In the genomic region with DNA sequence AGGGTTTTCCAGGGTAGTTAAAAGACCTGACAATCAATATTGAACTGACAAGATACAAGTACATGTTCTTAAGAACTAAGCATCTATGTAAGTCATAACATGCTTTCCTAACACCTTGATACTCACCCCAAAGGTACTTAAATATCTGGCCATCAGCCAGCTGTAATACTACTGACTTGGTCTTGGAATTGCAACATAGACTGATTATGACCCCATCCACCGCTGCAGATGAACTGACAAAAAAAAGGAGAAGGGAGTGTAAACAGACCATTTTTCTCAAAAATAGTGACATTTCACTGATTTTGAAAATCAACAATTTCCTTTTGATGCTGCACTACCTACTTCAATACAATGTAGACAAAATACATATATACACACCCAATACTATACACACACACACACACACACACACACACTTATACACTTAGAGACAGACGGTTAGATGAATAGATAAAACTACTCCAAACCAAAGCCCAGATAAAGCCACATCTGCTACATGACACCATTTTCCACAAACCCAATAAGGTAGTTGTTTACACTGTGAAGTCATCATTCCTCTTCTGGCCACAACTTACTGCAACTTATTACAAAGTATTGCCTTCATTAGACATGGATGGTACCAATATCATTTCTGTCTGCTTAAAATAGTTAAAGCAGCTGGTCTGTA, we compare ENCODE assay signal across 38 cellular contexts. TPM values are rescaled to one million over a fixed set of nuclear protein-coding genes. Genes with fewer than 3 reads are reported as not detected.
DNase-seq lines count a peak whose midpoint lies in the region; ATAC-seq, FAIRE-seq and TF ChIP-seq lines count a peak whose summit lies in the region.
"Had no signal": no experiment of that assay in that cellular context is flagged by ENCODE, and none has a peak within 500 bp of the region (broad histone marks: within the 10 kb centered on the region; RNA-seq: fewer than 3 reads in every experiment).

No MANE protein-coding gene starts in this region.

- H3K79me1 ChIP-seq in H9 (ENCODE audit: insufficient read depth, low read depth, low read length, poor library complexity, severe bottlenecking), result no peaks in the 10 kb centered on the region

- 85 to 89% methylated on average over 2 of the region's 2 CpGs for WGBS in heart right ventricle, 2 donors
- WGBS in H9 (ENCODE audit: extremely low coverage, insufficient read length, low lambda C conversion rate), result no CpG with 5 or more reads among the region's 2 CpGs

- peak; percentile 74 for FAIRE-seq in H54 (lab: Jason Lieb, UNC)
- FAIRE-seq: D721Med, islet of Langerhans, pancreas, urothelium cell line had no signal

- ATAC-seq in GM21737 (IDR thresholded peaks at IDR 0.05; ENCODE audit: unreplicated experiment), result no peak
- no peak for ATAC-seq in heart right ventricle
- ATAC-seq in GM21390 (IDR thresholded peaks at IDR 0.05; ENCODE audit: unreplicated experiment), result no peak
- ATAC-seq: activated CD8-positive, alpha-beta T cell treated with anti-CD3 and anti-CD28 coated beads, Interleukin-2, amount 10 ng/mL, durations not matched to agents 7 days and 5 days; gastrocnemius medialis; natural killer cell treated with Interleukin-12 subunit alpha and Interleukin-12 subunit beta and Interleukin-15 and Interleukin-18, amount 100 ng/mL, for 72 hours; pancreas; stimulated activated naive B cell treated with anti-CD40 and anti-IgM and Interleukin-4, amounts not matched to agents 10 μg/mL and 1 μg/mL and 100 μg/mL, for 72 hours had no signal

- H3K36me3 ChIP-seq in fibroblast of lung (ENCODE audit: control insufficient read depth, insufficient read depth, low read length) (peaks cover 11% of the 10 kb centered on the region), heart right ventricle (peaks cover 0 to 100% (median 69%) of the 10 kb centered on the region in 9 donors)

- no peak for TF ChIP-seq POLR2A in H54 (IDR thresholded peaks at IDR 0.05; ENCODE audit: low read depth, low read length)

- H4K8ac ChIP-seq in H9 (replicated peaks; ENCODE audit: insufficient read length, low read depth, low read length), result no peak overlapping the region

- H3K27ac ChIP-seq in fibroblast of lung (ENCODE audit: insufficient read depth, low read length) (no peak overlapping the region), heart right ventricle (no peak overlapping the region), H9 (ENCODE audit: insufficient read length, low read depth, low read length) (no peak overlapping the region)
- H3K27ac ChIP-seq: BLaER1 treated with 17β-estradiol and CSF1 and Interleukin-3, amounts not matched to agents 10 nM and 100 nM; brain microvascular endothelial cell; gastrocnemius medialis; KMS-11; left ventricle myocardium inferior; pancreas; right atrium auricular region had no signal

- no peak overlapping the region for H3K9ac ChIP-seq in fibroblast of lung (ENCODE audit: insufficient read depth, low read length)
- no peak overlapping the region for H3K9ac ChIP-seq in H9 (ENCODE audit: extremely low read depth, insufficient read length, low read length)
- H3K9ac ChIP-seq: BLaER1 treated with 17β-estradiol and CSF1 and Interleukin-3, amounts not matched to agents 10 nM and 100 nM; KMS-11 had no signal

- H3K4me3 Mint-ChIP-seq in CD14-positive monocyte (no peak overlapping the region), H9 (no peak overlapping the region)
- H3K4me3 Mint-ChIP-seq: activated CD8-positive, alpha-beta T cell treated with anti-CD3 and anti-CD28 coated beads, Interleukin-2, amount 10 ng/mL, durations not matched to agents 7 days and 5 days; HFFc6; natural killer cell treated with Interleukin-12 subunit alpha and Interleukin-12 subunit beta and Interleukin-15 and Interleukin-18, amount 100 ng/mL, for 72 hours; stimulated activated naive B cell treated with anti-CD40 and anti-IgM and Interleukin-4, amounts not matched to agents 10 μg/mL and 1 μg/mL and 100 μg/mL, for 72 hours; T-helper 1 cell treated with Interleukin-12 subunit alpha and Interleukin-12 subunit beta and Interleukin-4 antibody, amounts not matched to agents 30 μg/mL and 1 μg/mL, for 36 hours had no signal

- H3K4me2 ChIP-seq in fibroblast of lung (ENCODE audit: extremely low read depth, insufficient read depth, low read length) (no peak overlapping the region), H9 (ENCODE audit: insufficient read depth, insufficient read length, low read length) (no peak overlapping the region)
- H3K4me2 ChIP-seq: BLaER1 treated with 17β-estradiol and CSF1 and Interleukin-3, amounts not matched to agents 10 nM and 100 nM; KMS-11 had no signal

- no peak overlapping the region for H2AK5ac ChIP-seq in H9 (ENCODE audit: insufficient read length, low read length)

- H2BK15ac ChIP-seq in H9 (ENCODE audit: low read depth, low read length), result no peak overlapping the region

- H3K9me3 Mint-ChIP-seq in CD14-positive monocyte (no peaks in the 10 kb centered on the region), H9 (no peaks in the 10 kb centered on the region)
- H3K9me3 Mint-ChIP-seq: HFFc6; natural killer cell treated with Interleukin-12 subunit alpha and Interleukin-12 subunit beta and Interleukin-15 and Interleukin-18, amount 100 ng/mL, for 72 hours; stimulated activated naive B cell treated with anti-CD40 and anti-IgM and Interleukin-4, amounts not matched to agents 10 μg/mL and 1 μg/mL and 100 μg/mL, for 72 hours; T-helper 1 cell treated with Interleukin-12 subunit alpha and Interleukin-12 subunit beta and Interleukin-4 antibody, amounts not matched to agents 30 μg/mL and 1 μg/mL, for 36 hours had no signal

- no peak overlapping the region for H4K91ac ChIP-seq in H9 (ENCODE audit: insufficient read length, low read depth, low read length)

- H4K20me1 ChIP-seq in fibroblast of lung (ENCODE audit: control insufficient read depth, extremely low read depth, insufficient read depth, low read length) (no peaks in the 10 kb centered on the region), H9 (ENCODE audit: control insufficient read depth, insufficient read depth, insufficient read length) (no peaks in the 10 kb centered on the region)
- H4K20me1 ChIP-seq: BLaER1 treated with 17β-estradiol and CSF1 and Interleukin-3, amounts not matched to agents 10 nM and 100 nM had no signal

- H3K27me3 ChIP-seq in fibroblast of lung (ENCODE audit: control insufficient read depth, insufficient read depth, low read length), result no peaks in the 10 kb centered on the region
- H3K27me3 ChIP-seq in heart right ventricle, result no peaks in the 10 kb centered on the region
- H3K27me3 ChIP-seq in H9 (ENCODE audit: insufficient read depth, low read length), result no peaks in the 10 kb centered on the region
- H3K27me3 ChIP-seq: BLaER1 treated with 17β-estradiol and CSF1 and Interleukin-3, amounts not matched to agents 10 nM and 100 nM; brain microvascular endothelial cell; gastrocnemius medialis; pancreas; right atrium auricular region had no signal

- H3K27me3 Mint-ChIP-seq in CD14-positive monocyte (ENCODE audit: low read depth in 3 of 3) (no peaks in the 10 kb centered on the region), H9 (ENCODE audit: low read depth) (no peaks in the 10 kb centered on the region)
- H3K27me3 Mint-ChIP-seq: natural killer cell treated with Interleukin-12 subunit alpha and Interleukin-12 subunit beta and Interleukin-15 and Interleukin-18, amount 100 ng/mL, for 72 hours; stimulated activated naive B cell treated with anti-CD40 and anti-IgM and Interleukin-4, amounts not matched to agents 10 μg/mL and 1 μg/mL and 100 μg/mL, for 72 hours had no signal

- no peak overlapping the region for H2BK5ac ChIP-seq in H9 (ENCODE audit: insufficient read length, low read length)

- H3K14ac ChIP-seq in H9 (ENCODE audit: insufficient read depth, low read length), result no peak overlapping the region

- H3K36me3 Mint-ChIP-seq in CD14-positive monocyte, result peaks cover 84 to 85% of the 10 kb centered on the region in 2 donors
- peaks cover 13 to 79% (median 60%) of the 10 kb centered on the region in 3 experiments; a peak in 6 of 7 replicates for H3K36me3 Mint-ChIP-seq in H9 (ENCODE audit: insufficient read depth in 1 of 3, low read depth in 3 of 3)

- H3K9me3 ChIP-seq in fibroblast of lung (ENCODE audit: control insufficient read depth, insufficient read depth, low read depth, low read length), result no peaks in the 10 kb centered on the region
- H3K9me3 ChIP-seq in heart right ventricle, result no peaks in the 10 kb centered on the region
- no peaks in the 10 kb centered on the region for H3K9me3 ChIP-seq in H9 (ENCODE audit: control insufficient read depth, low read depth, low read length)
- H3K9me3 ChIP-seq: BLaER1 treated with 17β-estradiol and CSF1 and Interleukin-3, amounts not matched to agents 10 nM and 100 nM; gastrocnemius medialis; left ventricle myocardium inferior; pancreas; right atrium auricular region had no signal

- H3K4me1 ChIP-seq in fibroblast of lung (ENCODE audit: control insufficient read depth, extremely low read depth, insufficient read depth, low read length), result no peaks in the 10 kb centered on the region
- no peaks in the 10 kb centered on the region for H3K4me1 ChIP-seq in heart right ventricle
- H3K4me1 ChIP-seq in H9 (ENCODE audit: insufficient read depth, low read length), result no peaks in the 10 kb centered on the region
- H3K4me1 ChIP-seq: BLaER1 treated with 17β-estradiol and CSF1 and Interleukin-3, amounts not matched to agents 10 nM and 100 nM; gastrocnemius medialis; left ventricle myocardium inferior; pancreas; right atrium auricular region had no signal

- no peak overlapping the region for H3K4ac ChIP-seq in H9 (ENCODE audit: low read depth, low read length)

- H3K4me1 Mint-ChIP-seq in CD14-positive monocyte, result peaks cover 11% of the 10 kb centered on the region
- H3K4me1 Mint-ChIP-seq in H9, result no peaks in the 10 kb centered on the region
- H3K4me1 Mint-ChIP-seq: stimulated activated naive B cell treated with anti-CD40 and anti-IgM and Interleukin-4, amounts not matched to agents 10 μg/mL and 1 μg/mL and 100 μg/mL, for 72 hours had no signal

- intact Hi-C loops in CD14-positive monocyte (cut with micrococcal nuclease) (no loop called here), heart right ventricle (cut with DNase I) (no loop called here)

- no peaks in the 10 kb centered on the region for H3K79me2 ChIP-seq in fibroblast of lung (ENCODE audit: control insufficient read depth, insufficient read depth, low read length)
- H3K79me2 ChIP-seq in H9 (ENCODE audit: insufficient read depth, low read length), result no peaks in the 10 kb centered on the region

- no peak overlapping the region for H3K56ac ChIP-seq in H9 (ENCODE audit: insufficient read length, low read depth, low read length)

- H3K27ac Mint-ChIP-seq in CD14-positive monocyte (peak overlapping the region in 4 of 7 donors; percentile 1 to 73 (median 46)), H9 (no peak overlapping the region)
- H3K27ac Mint-ChIP-seq: activated CD8-positive, alpha-beta T cell treated with anti-CD3 and anti-CD28 coated beads, Interleukin-2, amount 10 ng/mL, durations not matched to agents 7 days and 5 days; HFFc6; natural killer cell treated with Interleukin-12 subunit alpha and Interleukin-12 subunit beta and Interleukin-15 and Interleukin-18, amount 100 ng/mL, for 72 hours; stimulated activated naive B cell treated with anti-CD40 and anti-IgM and Interleukin-4, amounts not matched to agents 10 μg/mL and 1 μg/mL and 100 μg/mL, for 72 hours; T-helper 1 cell treated with Interleukin-12 subunit alpha and Interleukin-12 subunit beta and Interleukin-4 antibody, amounts not matched to agents 30 μg/mL and 1 μg/mL, for 36 hours had no signal

- no peak overlapping the region for H2BK20ac ChIP-seq in H9 (ENCODE audit: low read depth, low read length, poor library complexity, severe bottlenecking)

- no peak overlapping the region for H4K5ac ChIP-seq in H9 (ENCODE audit: insufficient read length, low read depth, low read length)

- H2AFZ ChIP-seq in fibroblast of lung (ENCODE audit: low read length) (no peak overlapping the region), H9 (ENCODE audit: low read length) (no peak overlapping the region)

- H3K23ac ChIP-seq in H9 (ENCODE audit: insufficient read length, low read depth, low read length), result no peak overlapping the region

- no peak overlapping the region for H3K4me3 ChIP-seq in fibroblast of lung (replicated peaks in 1 of 4; ENCODE audit: control extremely low read depth in 1 of 4, insufficient read depth in 1 of 4, low read depth in 3 of 4, low read length in 4 of 4)
- H3K4me3 ChIP-seq in heart right ventricle, result no peak overlapping the region
- H3K4me3 ChIP-seq: BLaER1 treated with 17β-estradiol and CSF1 and Interleukin-3, amounts not matched to agents 10 nM and 100 nM; gastrocnemius medialis; left ventricle myocardium inferior; pancreas; right atrium auricular region had no signal

- no peaks in the 10 kb centered on the region for H3K23me2 ChIP-seq in H9 (ENCODE audit: insufficient read length, low read depth, low read length, poor library complexity, severe bottlenecking)

- no peak overlapping the region for H2BK12ac ChIP-seq in H9 (ENCODE audit: insufficient read length, low read depth, low read length)

- H3T11ph ChIP-seq in H9 (ENCODE audit: low read length), result no peak overlapping the region

- no peak overlapping the region for H3K18ac ChIP-seq in H9 (ENCODE audit: insufficient read length, low read depth, low read length)

- no peak overlapping the region for H2BK120ac ChIP-seq in H9 (ENCODE audit: low read depth, low read length, poor library complexity, severe bottlenecking)

- TF ChIP-seq CTCF in CD14-positive monocyte (IDR thresholded peaks at IDR 0.05) (no peak), fibroblast of lung (conservative IDR thresholded peaks at IDR 0.05 in 1 of 2, IDR thresholded peaks at IDR 0.05 in 1 of 2; ENCODE audit: low read depth in 1 of 2, low read length in 2 of 2) (no peak), heart right ventricle (IDR thresholded peaks at IDR 0.05) (no peak), H9 (conservative IDR thresholded peaks at IDR 0.05) (no peak)

- DNase-seq in CD14-positive monocyte (ENCODE audit: low spot score) (no peak), H54 (ENCODE audit: insufficient read length, low spot score) (no peak), NCI-H510A (lab: John Stamatoyannopoulos, UW) (peak; percentile 9), fibroblast of lung (ENCODE audit: low read depth in 2 of 2) (peak; percentile 26 to 37), heart right ventricle (no peak), H9 (no peak)
- DNase-seq: ACHN; activated CD8-positive, alpha-beta T cell treated with anti-CD3 and anti-CD28 coated beads, Interleukin-2, amount 10 ng/mL, durations not matched to agents 7 days and 5 days; activated T-cell treated with anti-CD3 and anti-CD28 coated beads for 4 hours; brain microvascular endothelial cell; effector memory CD4-positive, alpha-beta T cell; gastrocnemius medialis; HFFc6; hypothalamus; left ventricle myocardium inferior; midbrain; NCI-H1092; NCI-H187 treated with DMSO at 0.1 percent for 48 hours; NCI-H526; pancreas; RPMI8226; stimulated activated CD4-positive, alpha-beta T cell treated with anti-CD3 and anti-CD28 coated beads, Interleukin-4, amount 100 ng/mL, for 1 hour; stimulated activated naive B cell treated with anti-CD40 and anti-IgM and Interleukin-4, amounts not matched to agents 10 μg/mL and 1 μg/mL and 100 μg/mL, for 72 hours had no signal

RNA-seq across cellular contexts. Expression of gene ELP1, which starts 30.4 kb away (rescaled TPM):
- polyA plus RNA-seq in CD14-positive monocyte (10 to 100 TPM in 1 of 2 donors, 1 to 10 TPM in 1; 7.9 to 11.1 TPM), fibroblast of lung (18.7 and 21.7 TPM in 2 replicates), heart right ventricle (10 to 100 TPM; 11.7 to 18.2 TPM)
- total RNA-seq in fibroblast of lung (32.9 and 41.9 TPM in 2 replicates), heart right ventricle (10 to 100 TPM; 19.2 to 31.7 (median 25.7) TPM), H9 (2021) (34.7 and 38.7 TPM in 2 replicates)
- 16.4 and 22.7 TPM in 2 replicates for polyA plus RNA-seq in fibroblast of lung (2012)
- 14.2 and 19.6 TPM in 2 replicates for polyA minus RNA-seq in fibroblast of lung (ENCODE audit: low replicate concordance)

RNA-seq across cellular contexts. Expression of gene ABITRAM, which starts 30.6 kb away (rescaled TPM):
- polyA plus RNA-seq in CD14-positive monocyte (10 to 100 TPM; 15.9 to 27.5 TPM), fibroblast of lung (17.6 and 24.8 TPM in 2 replicates), heart right ventricle (10 to 100 TPM in 1 of 2 donors, 1 to 10 TPM in 1; 9.1 to 15.4 TPM)
- total RNA-seq in fibroblast of lung (4.9 and 8.8 TPM in 2 replicates), heart right ventricle (10 to 100 TPM; 11.5 to 17.7 (median 14.6) TPM), H9 (2021) (10.9 and 11.7 TPM in 2 replicates)
- 10.7 and 13.6 TPM in 2 replicates for polyA plus RNA-seq in fibroblast of lung (2012)
- polyA minus RNA-seq in fibroblast of lung (ENCODE audit: low replicate concordance), result 1.2 and 1.9 TPM in 2 replicates

RNA-seq across cellular contexts. Expression of gene ACTL7A, which starts 41.5 kb away (rescaled TPM):
- not detected for polyA plus RNA-seq in CD14-positive monocyte
- total RNA-seq in fibroblast of lung, result not detected in 2 replicates
- not detected in 2 replicates for polyA plus RNA-seq in fibroblast of lung
- polyA plus RNA-seq in fibroblast of lung (2012), result not detected in 2 replicates
- not detected in 2 replicates for polyA minus RNA-seq in fibroblast of lung (ENCODE audit: low replicate concordance)
- not detected for total RNA-seq in heart right ventricle
- not detected for polyA plus RNA-seq in heart right ventricle
- not detected in 2 replicates for total RNA-seq in H9 (2021)
- total RNA-seq: activated CD8-positive, alpha-beta T cell treated with anti-CD3 and anti-CD28 coated beads, Interleukin-2, amount 10 ng/mL, durations not matched to agents 7 days and 5 days; G401; gastrocnemius medialis; HFFc6; HT-29; left ventricle myocardium inferior; natural killer cell treated with Interleukin-12 subunit alpha and Interleukin-12 subunit beta and Interleukin-15 and Interleukin-18, amount 100 ng/mL, for 72 hours; pancreas; right atrium auricular region; SK-MEL-5; temporal lobe had no signal
- polyA plus RNA-seq: esophagus, pancreas had no signal

RNA-seq across cellular contexts. Expression of gene ACTL7B, which starts 47.8 kb away (rescaled TPM):
- polyA plus RNA-seq in CD14-positive monocyte (not detected), fibroblast of lung (not detected in 2 replicates), heart right ventricle (not detected)
- total RNA-seq in fibroblast of lung (not detected in 2 replicates), heart right ventricle (not detected), H9 (2021) (0.09 TPM in 1 of 2 replicates, not detected in the other)
- not detected in 2 replicates for polyA plus RNA-seq in fibroblast of lung (2012)
- not detected in 2 replicates for polyA minus RNA-seq in fibroblast of lung (ENCODE audit: low replicate concordance)
- total RNA-seq: activated CD8-positive, alpha-beta T cell treated with anti-CD3 and anti-CD28 coated beads, Interleukin-2, amount 10 ng/mL, durations not matched to agents 7 days and 5 days; G401; gastrocnemius medialis; HFFc6; HT-29; left ventricle myocardium inferior; natural killer cell treated with Interleukin-12 subunit alpha and Interleukin-12 subunit beta and Interleukin-15 and Interleukin-18, amount 100 ng/mL, for 72 hours; pancreas; right atrium auricular region; SK-MEL-5; temporal lobe had no signal
- polyA plus RNA-seq: pancreas had no signal

Comparison
In these comparisons a context has a peak if more than half of its experiments do, and no peak if none do; other contexts are left out.
1. DNase-seq: peak in NCI-H510A (single experiment) and fibroblast of lung (2 of 2); none in CD14-positive monocyte (single experiment), H54 (single experiment), heart right ventricle (0 of 2) and H9 (single experiment).
2. H3K27ac Mint-ChIP-seq: peak in CD14-positive monocyte (4 of 7); none in H9 (0 of 3).